In genomic region chr15:72082176-72082575, GRCh38 we compare ENCODE assay signal across 18 cellular contexts. TPM values are rescaled to one million over a fixed set of nuclear protein-coding genes. Genes with fewer than 3 reads are reported as not detected.
DNase-seq lines count a peak whose midpoint lies in the region; ATAC-seq and TF ChIP-seq lines count a peak whose summit lies in the region.
"Had no signal": no experiment of that assay in that cellular context is flagged by ENCODE, and none has a peak within 500 bp of the region (broad histone marks: within the 10 kb centered on the region; RNA-seq: fewer than 3 reads in every experiment).

No MANE protein-coding gene starts in this region.

- no peaks in the 10 kb centered on the region for H3K36me3 ChIP-seq in heart left ventricle

- no peak for TF ChIP-seq CTCF in retinal pigment epithelial cell (conservative IDR thresholded peaks at IDR 0.05; ENCODE audit: low read depth, low read length)
- no peak for TF ChIP-seq CTCF in heart left ventricle (IDR thresholded peaks at IDR 0.05)

- DNase-seq in EH (ENCODE audit: low read depth) (peak; percentile 53), LHCN-M2 (ENCODE audit: low read depth) (peak; percentile 7), dedifferentiated amniotic fluid mesenchymal stem cell (ENCODE audit: extremely low spot score) (peak; percentile 11), retinal pigment epithelial cell (ENCODE audit: low read depth) (peak; percentile 47), sciatic nerve (ENCODE audit: low spot score) (no peak), heart left ventricle (no peak), erythroblast (lab: John Stamatoyannopoulos, UW) (no peak)
- DNase-seq: CD4-positive, alpha-beta memory T cell; DMS153; DMS79; EL; GOT3; H7; KBM-7 had no signal

- TF ChIP-seq POLR2A in heart left ventricle (IDR thresholded peaks at IDR 0.05) (no peak), erythroblast (IDR thresholded peaks at IDR 0.05; ENCODE audit: low read length) (no peak)

- no peaks in the 10 kb centered on the region for H3K27me3 ChIP-seq in heart left ventricle
- H3K27me3 ChIP-seq: BLaER1 had no signal

- 67 to 89% (median 81%) methylated on average over 1 of the region's 1 CpG for WGBS in heart left ventricle, 4 donors

- peaks cover 0 to 12% (median 0%) of the 10 kb centered on the region in 12 donors for H3K4me1 ChIP-seq in heart left ventricle

- no peak overlapping the region for H3K27ac ChIP-seq in heart left ventricle
- H3K27ac ChIP-seq: BLaER1 had no signal

- H3K9me3 ChIP-seq in heart left ventricle = peaks cover 0 to 4% (median 0%) of the 10 kb centered on the region in 12 donors

- no peak overlapping the region for H3K4me3 ChIP-seq in retinal pigment epithelial cell (ENCODE audit: low read length)
- H3K4me3 ChIP-seq in heart left ventricle = no peak overlapping the region
- H3K4me3 ChIP-seq: BLaER1 had no signal

- ATAC-seq in sciatic nerve = no peak
- no peak for ATAC-seq in heart left ventricle
- ATAC-seq in HG03469 (IDR thresholded peaks at IDR 0.05; ENCODE audit: unreplicated experiment) = no peak
- ATAC-seq: HCT116, HepG2 had no signal

- intact Hi-C loops in sciatic nerve (cut with DNase I) = no loop called here
- intact Hi-C loops in heart left ventricle (cut with DNase I) = no loop called here

RNA-seq across cellular contexts. Expression of gene MYO9A, which starts 35.8 kb away (rescaled TPM):
- total RNA-seq in LHCN-M2 (2014; rRNA removed) (19.8 and 22.4 TPM in 2 replicates), sciatic nerve (98.7 TPM), heart left ventricle (10 to 100 TPM; 23.9 to 33.9 (median 30.6) TPM)
- polyA plus RNA-seq in LHCN-M2 (2012) = 4.0 TPM
- polyA plus RNA-seq in heart left ventricle = 10 to 100 TPM in 1 of 2 donors, 1 to 10 TPM in 1; 3.2 to 10.9 TPM

RNA-seq across cellular contexts. Expression of gene SENP8, which starts 36.0 kb away (rescaled TPM):
- total RNA-seq in LHCN-M2 (2014; rRNA removed) (2.8 and 3.7 TPM in 2 replicates), sciatic nerve (2.4 TPM), heart left ventricle (1 to 10 TPM; 2.9 to 7.6 (median 5.3) TPM)
- 2.0 TPM for polyA plus RNA-seq in LHCN-M2 (2012)
- 1 to 10 TPM; 2.1 to 3.1 TPM for polyA plus RNA-seq in heart left ventricle

Comparison
In these comparisons a context has a peak if more than half of its experiments do, and no peak if none do; other contexts are left out.
1. DNase-seq: peak in EH (single experiment), LHCN-M2 (single experiment), dedifferentiated amniotic fluid mesenchymal stem cell (single experiment) and retinal pigment epithelial cell (single experiment); none in sciatic nerve (single experiment), heart left ventricle (0 of 5) and erythroblast (0 of 2).